ENCODE assay signal across 10 cellular contexts in the genomic region with DNA sequence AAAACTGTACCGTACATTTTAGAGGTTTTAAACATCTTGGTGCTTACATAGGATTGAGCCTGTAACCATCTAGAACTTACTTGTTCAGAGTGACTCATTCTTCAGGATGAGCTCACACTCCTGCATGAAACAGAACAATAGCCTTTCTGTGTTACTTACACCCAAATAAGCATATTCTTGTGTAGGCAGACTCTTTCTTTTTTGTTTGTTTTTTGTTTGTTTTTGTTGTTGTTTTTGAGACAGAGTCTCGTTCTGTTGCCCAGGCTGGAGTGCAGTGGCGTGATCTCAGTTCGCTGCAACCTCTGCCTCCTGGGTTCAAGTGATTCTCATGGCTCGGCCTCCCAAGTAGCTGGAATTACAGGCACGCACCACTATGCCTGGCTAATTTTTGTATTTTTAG. TPM values are rescaled to one million over a fixed set of nuclear protein-coding genes. Genes with fewer than 3 reads are reported as not detected.
DNase-seq lines count a peak whose midpoint lies in the region; ATAC-seq and TF ChIP-seq lines count a peak whose summit lies in the region.
"Had no signal": no experiment of that assay in that cellular context is flagged by ENCODE, and none has a peak within 500 bp of the region (broad histone marks: within the 10 kb centered on the region; RNA-seq: fewer than 3 reads in every experiment).

No MANE protein-coding gene starts in this region.

- peaks cover 2% of the 10 kb centered on the region for H3K36me3 Mint-ChIP-seq in activated T-cell treated with anti-CD3 and anti-CD28 coated beads, Interleukin-2, amount 50 U/mL, for 24 hours (ENCODE audit: low read depth)
- peaks cover 7% of the 10 kb centered on the region for H3K36me3 Mint-ChIP-seq in activated CD4-positive, alpha-beta memory T cell treated with anti-CD3 and anti-CD28 coated beads, Interleukin-2, amount 10 ng/mL, durations not matched to agents 7 days and 5 days (ENCODE audit: low read depth)

- H3K4me1 Mint-ChIP-seq in activated T-cell treated with anti-CD3 and anti-CD28 coated beads, Interleukin-2, amount 50 U/mL, for 24 hours (ENCODE audit: low read depth), result peaks cover 84% of the 10 kb centered on the region
- peaks cover 88% of the 10 kb centered on the region for H3K4me1 Mint-ChIP-seq in activated CD4-positive, alpha-beta memory T cell treated with anti-CD3 and anti-CD28 coated beads, Interleukin-2, amount 10 ng/mL, durations not matched to agents 7 days and 5 days
- H3K4me1 Mint-ChIP-seq: activated B cell treated with CpG ODN at 0.5 μM for 24 hours had no signal

- H3K27me3 Mint-ChIP-seq in activated T-cell treated with anti-CD3 and anti-CD28 coated beads, Interleukin-2, amount 50 U/mL, for 24 hours, result no peaks in the 10 kb centered on the region
- H3K27me3 Mint-ChIP-seq in activated CD4-positive, alpha-beta memory T cell treated with anti-CD3 and anti-CD28 coated beads, Interleukin-2, amount 10 ng/mL, durations not matched to agents 7 days and 5 days, result no peaks in the 10 kb centered on the region

- no peak overlapping the region for H3K4me3 ChIP-seq in fibroblast of the aortic adventitia (ENCODE audit: low read depth, low read length)

- no peaks in the 10 kb centered on the region for H3K9me3 Mint-ChIP-seq in activated T-cell treated with anti-CD3 and anti-CD28 coated beads, Interleukin-2, amount 50 U/mL, for 24 hours
- H3K9me3 Mint-ChIP-seq in activated CD4-positive, alpha-beta memory T cell treated with anti-CD3 and anti-CD28 coated beads, Interleukin-2, amount 10 ng/mL, durations not matched to agents 7 days and 5 days, result no peaks in the 10 kb centered on the region
- H3K9me3 Mint-ChIP-seq: activated B cell treated with CpG ODN at 0.5 μM for 24 hours, nephron had no signal

- POLR2A ChIA-PET in activated CD4-positive, alpha-beta memory T cell treated with anti-CD3 and anti-CD28 coated beads, Interleukin-2, amount 10 ng/mL, durations not matched to agents 7 days and 5 days (lab: Charles Lee), result interaction anchor here (1.1 to 7.1 kb wide), 3 partner anchors 20 to 64 kb away, joined by 4 to 35 read pairs (median 4); a partner anchor contains a TSS

- TF ChIP-seq CTCF in fibroblast of the aortic adventitia (IDR thresholded peaks at IDR 0.05; ENCODE audit: insufficient read depth, low read length) (no peak), omental fat pad (IDR thresholded peaks at IDR 0.05) (no peak)

- TF ChIP-seq POLR2A in erythroblast (IDR thresholded peaks at IDR 0.05; ENCODE audit: low read length), result no peak

- peak overlapping the region; percentile 40 for H3K27ac Mint-ChIP-seq in activated T-cell treated with anti-CD3 and anti-CD28 coated beads, Interleukin-2, amount 50 U/mL, for 24 hours
- H3K27ac Mint-ChIP-seq in activated CD4-positive, alpha-beta memory T cell treated with anti-CD3 and anti-CD28 coated beads, Interleukin-2, amount 10 ng/mL, durations not matched to agents 7 days and 5 days, result peak overlapping the region; percentile 34
- H3K27ac Mint-ChIP-seq: activated B cell treated with CpG ODN at 0.5 μM for 24 hours had no signal

- peak overlapping the region; percentile 90 for H3K27ac ChIP-seq in substantia nigra (ENCODE audit: low read depth, low read length, poor library complexity, severe bottlenecking)

- DNase-seq in activated T-cell treated with anti-CD3 and anti-CD28 coated beads, Interleukin-2, amount 50 U/mL, for 24 hours, result no peak
- DNase-seq in activated T-cell treated with anti-CD3 and anti-CD28 coated beads, Interleukin-2, amount 50 U/mL, for 48 hours, result no peak
- DNase-seq in activated CD4-positive, alpha-beta memory T cell treated with anti-CD3 and anti-CD28 coated beads, Interleukin-2, amount 10 ng/mL, durations not matched to agents 7 days and 5 days, result no peak
- DNase-seq in fibroblast of the aortic adventitia (ENCODE audit: low read depth) (peak; percentile 77), substantia nigra (lab: John Stamatoyannopoulos, UW) (peak in 7 of 49 donors; percentile 6 to 46 (median 21)), erythroblast (lab: John Stamatoyannopoulos, UW) (no peak), omental fat pad (ENCODE audit: low spot score) (no peak), SHP77 (lab: John Stamatoyannopoulos, UW) (no peak)
- DNase-seq: activated B cell treated with CpG ODN at 0.5 μM for 24 hours had no signal

- CTCF ChIA-PET in activated CD4-positive, alpha-beta memory T cell treated with anti-CD3 and anti-CD28 coated beads, Interleukin-2, amount 10 ng/mL, durations not matched to agents 7 days and 5 days (lab: Charles Lee), result interaction anchor here (1.6 to 5.7 kb wide), 5 partner anchors 11 to 63 kb away, joined by 4 to 26 read pairs (median 15); no protein-coding TSS in a partner anchor

- no peak for ATAC-seq in omental fat pad (ENCODE audit: low FRiP score)

- no peak overlapping the region for H3K4me3 Mint-ChIP-seq in activated T-cell treated with anti-CD3 and anti-CD28 coated beads, Interleukin-2, amount 50 U/mL, for 24 hours
- H3K4me3 Mint-ChIP-seq in activated CD4-positive, alpha-beta memory T cell treated with anti-CD3 and anti-CD28 coated beads, Interleukin-2, amount 10 ng/mL, durations not matched to agents 7 days and 5 days, result no peak overlapping the region
- H3K4me3 Mint-ChIP-seq: activated B cell treated with CpG ODN at 0.5 μM for 24 hours, nephron had no signal

RNA-seq across cellular contexts. Expression of a gene that starts 3.8 kb away (rescaled TPM):
- total RNA-seq in activated CD4-positive, alpha-beta memory T cell treated with anti-CD3 and anti-CD28 coated beads, Interleukin-2, amount 10 ng/mL, durations not matched to agents 7 days and 5 days, result under 1 TPM in 1 of 2 experiments, not detected in 1; 0.18 TPM
- total RNA-seq in fibroblast of the aortic adventitia (ENCODE audit: low replicate concordance) (not detected in 2 replicates), omental fat pad (not detected)
- total RNA-seq: activated B cell treated with CpG ODN at 0.5 μM for 24 hours had no signal
